ENCODE assay signal across 11 cellular contexts in the genomic region with DNA sequence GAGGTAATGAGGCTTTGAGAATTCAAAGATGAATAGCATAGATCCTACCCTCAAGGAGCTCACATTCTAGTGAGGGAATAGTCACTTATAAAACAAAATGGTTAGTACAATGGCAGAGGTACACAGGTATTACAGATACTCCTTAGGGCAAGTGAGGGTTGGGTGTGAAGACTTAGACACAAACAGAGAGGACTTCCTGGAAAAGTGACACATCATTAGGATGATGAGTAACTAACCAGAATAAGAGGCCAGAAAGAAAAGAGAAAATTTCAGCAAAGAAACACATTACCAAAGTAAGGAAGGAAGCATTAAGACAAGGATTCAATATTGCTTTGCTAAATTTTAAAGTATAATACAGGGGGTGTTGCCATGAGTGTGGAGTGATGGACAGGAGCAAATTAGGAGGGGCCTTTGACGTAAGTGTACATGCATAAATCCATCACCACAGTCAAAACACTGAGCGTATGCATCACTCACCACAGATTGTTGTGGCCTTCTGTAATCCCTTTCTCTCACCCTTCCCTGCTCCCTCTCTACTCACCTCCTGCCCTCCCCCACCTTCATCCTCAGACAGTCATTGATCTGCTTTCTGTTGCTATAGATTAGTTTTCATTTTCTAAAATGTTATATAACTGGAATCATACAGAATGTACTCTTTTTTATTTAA. TPM values are rescaled to one million over a fixed set of nuclear protein-coding genes. Genes with fewer than 3 reads are reported as not detected.
DNase-seq lines count a peak whose midpoint lies in the region; ATAC-seq and TF ChIP-seq lines count a peak whose summit lies in the region.
"Had no signal": no experiment of that assay in that cellular context is flagged by ENCODE, and none has a peak within 500 bp of the region (broad histone marks: within the 10 kb centered on the region; RNA-seq: fewer than 3 reads in every experiment).

No MANE protein-coding gene starts in this region.

- no peaks in the 10 kb centered on the region for H3K9me3 ChIP-seq in MM.1S (replicated peaks; ENCODE audit: insufficient read depth, low read length)

- no peaks in the 10 kb centered on the region for H3K27me3 ChIP-seq in MM.1S (replicated peaks; ENCODE audit: insufficient read depth, low read length)

- H4K20me1 ChIP-seq in MM.1S (ENCODE audit: insufficient read depth, low read length), result no peaks in the 10 kb centered on the region

- peaks cover 38% of the 10 kb centered on the region for H3K36me3 Mint-ChIP-seq in activated naive CD4-positive, alpha-beta T cell treated with anti-CD3 and anti-CD28 coated beads, Interleukin-2, amount 50 U/mL, for 24 hours
- peaks cover 97% of the 10 kb centered on the region for H3K36me3 Mint-ChIP-seq in stimulated activated effector memory CD8-positive, alpha-beta T cell treated with anti-CD3 and anti-CD28 coated beads, Interleukin-12 subunit alpha, Interleukin-12 subunit beta, amount 100 ng/mL, for 72 hours
- no peaks in the 10 kb centered on the region for H3K36me3 Mint-ChIP-seq in mesothelial cell of epicardium

- H3K9me2 ChIP-seq in MM.1S (replicated peaks; ENCODE audit: insufficient read depth, low read length), result no peaks in the 10 kb centered on the region

- H3K27me3 Mint-ChIP-seq in activated naive CD4-positive, alpha-beta T cell treated with anti-CD3 and anti-CD28 coated beads, Interleukin-2, amount 50 U/mL, for 24 hours, result no peaks in the 10 kb centered on the region
- peaks cover 7% of the 10 kb centered on the region for H3K27me3 Mint-ChIP-seq in mesothelial cell of epicardium (ENCODE audit: low read depth)

- no peak overlapping the region for H3K4me2 ChIP-seq in MM.1S (ENCODE audit: low read depth, low read length)

- H3K4me3 ChIP-seq in MM.1S (ENCODE audit: low read length), result no peak overlapping the region

- no peak overlapping the region for H3K9ac ChIP-seq in MM.1S (ENCODE audit: low read length)

- 0 out of 2 replicates have a peak, but pooled peaks cover under 1% of the 10 kb centered on the region for H3F3A ChIP-seq in MM.1S (ENCODE audit: insufficient read depth, low read length)

- H3K4me1 ChIP-seq in MM.1S (ENCODE audit: low read length), result peaks cover 5% of the 10 kb centered on the region; the same call in 1 of the 2 replicates

- DNase-seq in NOMO-1 treated with DMSO at 0.1 percent for 48 hours (lab: John Stamatoyannopoulos, UW; ENCODE audit: unreplicated experiment) (peak; percentile 7), NOMO-1 treated with dmso at 0.1 percent for 144 hours (lab: John Stamatoyannopoulos, UW; ENCODE audit: unreplicated experiment) (no peak), NCI-H82 (lab: John Stamatoyannopoulos, UW) (peak; percentile 77), mesothelial cell of epicardium (ENCODE audit: low spot score in 2 of 2, unreplicated experiment in 2 of 2) (no peak), MM.1S (no peak), KG1 (lab: John Stamatoyannopoulos, UW) (no peak)
- DNase-seq in stimulated activated effector memory CD8-positive, alpha-beta T cell treated with anti-CD3 and anti-CD28 coated beads, Interleukin-12 subunit alpha, Interleukin-12 subunit beta, amount 100 ng/mL, for 72 hours (ENCODE audit: low spot score in 2 of 2), result peak; percentile 39 to 73
- DNase-seq: 8988T, NCI-H1092 treated with DMSO at 0.1 percent for 48 hours, retina had no signal

- no peaks in the 10 kb centered on the region; the same call in 1 of the 2 replicates for H3K36me3 ChIP-seq in MM.1S (replicated peaks; ENCODE audit: insufficient read depth, low read length)

- ATAC-seq in stimulated activated effector memory CD8-positive, alpha-beta T cell treated with anti-CD3 and anti-CD28 coated beads, Interleukin-12 subunit alpha, Interleukin-12 subunit beta, amount 100 ng/mL, for 72 hours, result peak; percentile 87

- peaks cover 82% of the 10 kb centered on the region for H3K4me1 Mint-ChIP-seq in activated naive CD4-positive, alpha-beta T cell treated with anti-CD3 and anti-CD28 coated beads, Interleukin-2, amount 50 U/mL, for 24 hours
- H3K4me1 Mint-ChIP-seq in stimulated activated effector memory CD8-positive, alpha-beta T cell treated with anti-CD3 and anti-CD28 coated beads, Interleukin-12 subunit alpha, Interleukin-12 subunit beta, amount 100 ng/mL, for 72 hours, result peaks cover 68% of the 10 kb centered on the region
- no peaks in the 10 kb centered on the region for H3K4me1 Mint-ChIP-seq in mesothelial cell of epicardium

- peaks cover 98% of the 10 kb centered on the region for H3K79me2 ChIP-seq in MM.1S (ENCODE audit: low read length)

- H3K27ac Mint-ChIP-seq in activated naive CD4-positive, alpha-beta T cell treated with anti-CD3 and anti-CD28 coated beads, Interleukin-2, amount 50 U/mL, for 24 hours, result peak overlapping the region; percentile 100
- H3K27ac Mint-ChIP-seq in stimulated activated effector memory CD8-positive, alpha-beta T cell treated with anti-CD3 and anti-CD28 coated beads, Interleukin-12 subunit alpha, Interleukin-12 subunit beta, amount 100 ng/mL, for 72 hours, result peak overlapping the region; percentile 98
- no peak overlapping the region for H3K27ac Mint-ChIP-seq in mesothelial cell of epicardium

- no peak overlapping the region for H3K27ac ChIP-seq in MM.1S (ENCODE audit: low read length)

- TF ChIP-seq CTCF in mesothelial cell of epicardium (IDR thresholded peaks at IDR 0.05; ENCODE audit: unreplicated experiment) (no peak), MM.1S (IDR thresholded peaks at IDR 0.05; ENCODE audit: low read length) (no peak)

- peak overlapping the region; percentile 99 for H3K4me3 Mint-ChIP-seq in activated naive CD4-positive, alpha-beta T cell treated with anti-CD3 and anti-CD28 coated beads, Interleukin-2, amount 50 U/mL, for 24 hours
- peak overlapping the region; percentile 95 for H3K4me3 Mint-ChIP-seq in stimulated activated effector memory CD8-positive, alpha-beta T cell treated with anti-CD3 and anti-CD28 coated beads, Interleukin-12 subunit alpha, Interleukin-12 subunit beta, amount 100 ng/mL, for 72 hours
- no peak overlapping the region for H3K4me3 Mint-ChIP-seq in mesothelial cell of epicardium

- H3K9me3 Mint-ChIP-seq in activated naive CD4-positive, alpha-beta T cell treated with anti-CD3 and anti-CD28 coated beads, Interleukin-2, amount 50 U/mL, for 24 hours, result no peaks in the 10 kb centered on the region
- H3K9me3 Mint-ChIP-seq in stimulated activated effector memory CD8-positive, alpha-beta T cell treated with anti-CD3 and anti-CD28 coated beads, Interleukin-12 subunit alpha, Interleukin-12 subunit beta, amount 100 ng/mL, for 72 hours, result peaks cover 2% of the 10 kb centered on the region
- peaks cover 21% of the 10 kb centered on the region for H3K9me3 Mint-ChIP-seq in mesothelial cell of epicardium

- H2AFZ ChIP-seq in MM.1S (ENCODE audit: low read length), result no peak overlapping the region

RNA-seq across cellular contexts. Expression of a gene that starts 7.9 kb away (rescaled TPM):
- total RNA-seq in mesothelial cell of epicardium, result not detected in 3 replicates

Comparison
In these comparisons a context has a peak if more than half of its experiments do, and no peak if none do; other contexts are left out.
1. DNase-seq: peak in NOMO-1 treated with DMSO at 0.1 percent for 48 hours (single experiment), NCI-H82 (single experiment) and stimulated activated effector memory CD8-positive, alpha-beta T cell treated with anti-CD3 and anti-CD28 coated beads, Interleukin-12 subunit alpha, Interleukin-12 subunit beta, amount 100 ng/mL, for 72 hours (2 of 2); none in NOMO-1 treated with dmso at 0.1 percent for 144 hours (single experiment), mesothelial cell of epicardium (0 of 2), MM.1S (single experiment) and KG1 (single experiment).